ENCODE assay signal across 1 cellular context in the genomic region with DNA sequence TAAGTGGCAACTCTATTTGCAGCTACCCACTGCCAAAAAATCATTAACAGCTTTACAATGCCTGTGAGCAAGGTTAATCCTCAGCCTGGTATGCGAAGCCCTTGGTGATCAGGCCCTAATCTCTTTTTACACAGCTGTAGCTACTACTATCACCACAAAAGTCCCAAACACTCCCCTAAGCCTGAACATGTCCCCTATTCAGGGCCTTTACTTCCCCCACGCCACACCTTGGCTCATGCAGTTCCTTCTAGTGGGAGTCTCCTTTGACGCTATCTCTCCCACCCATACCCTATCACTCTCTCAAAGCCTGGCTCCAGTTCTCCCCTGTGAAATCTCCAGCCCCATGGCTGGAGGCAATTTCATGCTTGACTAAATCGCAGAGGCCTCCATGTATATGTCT.
TF ChIP-seq lines count a peak whose summit lies in the region.

No MANE protein-coding gene starts in this region.

TF ChIP-seq in K562, 482 proteins besides CTCF, POLR2A, EP300 and RAD21 (continued from another document):
- TF ChIP-seq, protein P1, sequence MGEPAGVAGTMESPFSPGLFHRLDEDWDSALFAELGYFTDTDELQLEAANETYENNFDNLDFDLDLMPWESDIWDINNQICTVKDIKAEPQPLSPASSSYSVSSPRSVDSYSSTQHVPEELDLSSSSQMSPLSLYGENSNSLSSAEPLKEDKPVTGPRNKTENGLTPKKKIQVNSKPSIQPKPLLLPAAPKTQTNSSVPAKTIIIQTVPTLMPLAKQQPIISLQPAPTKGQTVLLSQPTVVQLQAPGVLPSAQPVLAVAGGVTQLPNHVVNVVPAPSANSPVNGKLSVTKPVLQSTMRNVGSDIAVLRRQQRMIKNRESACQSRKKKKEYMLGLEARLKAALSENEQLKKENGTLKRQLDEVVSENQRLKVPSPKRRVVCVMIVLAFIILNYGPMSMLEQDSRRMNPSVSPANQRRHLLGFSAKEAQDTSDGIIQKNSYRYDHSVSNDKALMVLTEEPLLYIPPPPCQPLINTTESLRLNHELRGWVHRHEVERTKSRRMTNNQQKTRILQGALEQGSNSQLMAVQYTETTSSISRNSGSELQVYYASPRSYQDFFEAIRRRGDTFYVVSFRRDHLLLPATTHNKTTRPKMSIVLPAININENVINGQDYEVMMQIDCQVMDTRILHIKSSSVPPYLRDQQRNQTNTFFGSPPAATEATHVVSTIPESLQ (CRISPR knock-in tag; IDR thresholded peaks at IDR 0.05): no peak
